ENCODE assay signal across 24 cellular contexts in the genomic region with DNA sequence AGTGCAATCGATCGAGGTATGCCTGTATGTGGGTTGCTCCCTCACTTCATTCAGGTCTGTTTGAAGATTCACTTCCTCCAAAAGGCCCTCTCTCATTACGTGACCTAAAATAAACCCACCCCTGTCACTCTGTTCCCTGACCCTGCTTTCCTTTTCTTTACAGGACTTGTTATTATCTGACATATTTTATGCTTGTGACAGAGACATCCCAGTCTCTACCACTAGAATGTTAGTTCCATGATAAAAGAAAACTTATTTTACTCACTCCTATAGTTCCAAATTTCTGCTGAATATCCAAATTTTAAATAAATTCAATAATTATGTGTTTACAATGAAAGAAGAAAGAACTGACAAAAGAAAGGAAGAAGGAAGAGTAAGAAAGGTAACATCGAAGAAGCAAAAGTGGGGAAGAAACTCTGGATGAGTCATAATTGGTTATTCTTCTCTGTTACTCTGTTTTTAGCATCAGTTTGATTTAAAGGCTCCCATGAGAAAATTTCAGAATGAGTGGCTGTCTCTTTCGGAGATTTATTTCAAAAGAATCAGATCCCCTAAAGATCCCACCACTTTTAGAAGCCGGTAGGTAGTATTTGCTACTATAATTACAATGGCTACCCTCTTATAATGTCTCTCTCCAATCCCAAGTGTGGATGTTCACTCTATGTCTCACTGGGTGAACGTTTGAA. TPM values are rescaled to one million over a fixed set of nuclear protein-coding genes. Genes with fewer than 3 reads are reported as not detected.
DNase-seq lines count a peak whose midpoint lies in the region; ATAC-seq, FAIRE-seq and TF ChIP-seq lines count a peak whose summit lies in the region.
"Had no signal": no experiment of that assay in that cellular context is flagged by ENCODE, and none has a peak within 500 bp of the region (broad histone marks: within the 10 kb centered on the region; RNA-seq: fewer than 3 reads in every experiment).

No MANE protein-coding gene starts in this region.

- H2AFZ ChIP-seq in GM12878 (ENCODE audit: control insufficient read depth, low read depth, low read length): peak overlapping the region; percentile 67

- RAD21 ChIA-PET in GM12878 (lab: Charles Lee; ENCODE audit: unreplicated experiment): interaction anchor here (1.1 to 2.2 kb wide), 3 partner anchors 12 to 49 kb away, joined by 3 to 10 read pairs (median 5); no protein-coding TSS in a partner anchor

- BruUV-seq in GM12878 (replicated peaks; lab: Mats Ljungman, UMichigan): no TSS peak
- no TSS peak for BruUV-seq in MCF 10A (replicated peaks; lab: Mats Ljungman, UMichigan)

- H3K36me3 Mint-ChIP-seq in CD4-positive, alpha-beta memory T cell: peaks cover 0 to 4% of the 10 kb centered on the region in 2 donors
- no peaks in the 10 kb centered on the region for H3K36me3 Mint-ChIP-seq in MCF 10A (ENCODE audit: insufficient read depth, unreplicated experiment)
- no peaks in the 10 kb centered on the region for H3K36me3 Mint-ChIP-seq in osteocyte (ENCODE audit: unreplicated experiment)

- no peak overlapping the region for H3K27ac ChIP-seq in CD4-positive, alpha-beta memory T cell (ENCODE audit: low read depth, low read length)
- H3K27ac ChIP-seq in GM12878 (ENCODE audit: control insufficient read depth, insufficient read depth) (peak overlapping the region; percentile 85), heart left ventricle (no peak overlapping the region)
- H3K27ac ChIP-seq: BLaER1, psoas muscle, SJSA1, tibial nerve had no signal

- POLR2A ChIA-PET in CD4-positive, alpha-beta memory T cell (lab: Charles Lee; ENCODE audit: partially characterized antibody): no interaction called here
- POLR2A ChIA-PET in GM12878 (lab: Charles Lee) (interaction anchor here (1.3 to 1.6 kb wide), 2 partner anchors 11 to 49 kb away, joined by 3 to 4 read pairs; no protein-coding TSS in a partner anchor), MCF 10A (lab: Yijun Ruan, JAX) (no interaction called here)

- H3K79me2 ChIP-seq in GM12878 (ENCODE audit: control insufficient read depth, insufficient read depth, low read length): no peaks in the 10 kb centered on the region

- intact Hi-C loops in CD4-positive, alpha-beta memory T cell (cut with micrococcal nuclease): no loop called here
- intact Hi-C loops in GM12878 (cut with micrococcal nuclease; ENCODE audit: unreplicated experiment): loop anchor here (1.0 to 2.0 kb wide), 2 partner anchors 39 to 51 kb away; no protein-coding TSS in a partner anchor
- intact Hi-C loops in heart left ventricle (cut with DNase I): no loop called here
- intact Hi-C loops in MCF 10A (cut with micrococcal nuclease): no loop called here

- SMC1A ChIA-PET in GM12878 (lab: Charles Lee; ENCODE audit: uncharacterized antibody, unreplicated experiment): interaction anchor here (0.6 to 1.8 kb wide), 10 partner anchors 12 to 102 kb away, joined by 3 to 14 read pairs (median 3); no protein-coding TSS in a partner anchor

- H3K36me3 ChIP-seq in CD4-positive, alpha-beta memory T cell (ENCODE audit: insufficient read depth, low read length): no peaks in the 10 kb centered on the region
- H3K36me3 ChIP-seq in GM12878 (ENCODE audit: control insufficient read depth in 2 of 2, insufficient read depth in 2 of 2, low read length in 1 of 2): no peaks in the 10 kb centered on the region
- H3K36me3 ChIP-seq in heart left ventricle: no peaks in the 10 kb centered on the region
- H3K36me3 ChIP-seq: BLaER1, SJSA1 had no signal

- ATAC-seq in GM12878 (peak; percentile 91), heart left ventricle (no peak)
- ATAC-seq: psoas muscle had no signal

- 19% methylated on average over 7 of the region's 7 CpGs for whole genome bisulfite sequencing in GM12878 (ENCODE audit: insufficient coverage, insufficient replicate concordance, low lambda C conversion rate, missing lambda C conversion rate)
- WGBS in heart left ventricle, 4 donors: 57 to 71% (median 59%) methylated on average over 7 of the region's 7 CpGs

- peaks cover 11 to 20% (median 16%) of the 10 kb centered on the region in 4 donors for H3K4me1 Mint-ChIP-seq in CD4-positive, alpha-beta memory T cell
- H3K4me1 Mint-ChIP-seq in MCF 10A (ENCODE audit: insufficient read depth, unreplicated experiment) (no peaks in the 10 kb centered on the region), osteocyte (ENCODE audit: unreplicated experiment) (no peaks in the 10 kb centered on the region)

- H3K9ac ChIP-seq in GM12878 (ENCODE audit: control insufficient read depth, insufficient read depth, low read length): peak overlapping the region; percentile 35; the same call in 1 of the 2 replicates
- H3K9ac ChIP-seq: BLaER1 had no signal

- no peaks in the 10 kb centered on the region for H3K27me3 ChIP-seq in CD4-positive, alpha-beta memory T cell (ENCODE audit: insufficient read depth, low read length)
- H3K27me3 ChIP-seq in GM12878 (replicated peaks in 1 of 2; ENCODE audit: control insufficient read depth in 2 of 2, insufficient read depth in 2 of 2, low read length in 1 of 2): no peaks in the 10 kb centered on the region
- peaks cover 0 to 33% (median 4%) of the 10 kb centered on the region in 9 donors for H3K27me3 ChIP-seq in heart left ventricle
- H3K27me3 ChIP-seq: BLaER1, SJSA1, tibial nerve had no signal

- H4K20me1 ChIP-seq in GM12878 (ENCODE audit: control insufficient read depth, insufficient read depth): no peaks in the 10 kb centered on the region
- H4K20me1 ChIP-seq: BLaER1 had no signal

- peak; percentile 94 for FAIRE-seq in GM12878 (lab: Jason Lieb, UNC)
- FAIRE-seq: astrocyte, kidney had no signal

- H3K4me1 ChIP-seq in CD4-positive, alpha-beta memory T cell (ENCODE audit: insufficient read depth, low read length): peaks cover 9% of the 10 kb centered on the region
- H3K4me1 ChIP-seq in GM12878 (ENCODE audit: control insufficient read depth, insufficient read depth, low read length) (peaks cover 19% of the 10 kb centered on the region), heart left ventricle (no peaks in the 10 kb centered on the region)
- H3K4me1 ChIP-seq: psoas muscle, SJSA1, tibial nerve had no signal

- TF ChIP-seq CTCF in GM12864 (IDR thresholded peaks at IDR 0.05; ENCODE audit: low read depth, low read length, missing control alignments) (no peak), GM12878 (IDR thresholded peaks at IDR 0.05 in 2 of 3, conservative IDR thresholded peaks at IDR 0.05 in 1 of 3; ENCODE audit: control insufficient read depth in 2 of 3, extremely low read depth in 1 of 3, insufficient read depth in 1 of 3, low read depth in 3 of 3, low read length in 3 of 3) (no peak), heart left ventricle (IDR thresholded peaks at IDR 0.05) (no peak), MCF 10A (IDR thresholded peaks at IDR 0.05; ENCODE audit: unreplicated experiment) (no peak), osteocyte (IDR thresholded peaks at IDR 0.05) (no peak)

- no peak for DNase-seq in CD4-positive, alpha-beta memory T cell
- peak; percentile 48 for DNase-seq in GM12864 (ENCODE audit: low read depth)
- DNase-seq in NOMO-1 (lab: John Stamatoyannopoulos, UW; ENCODE audit: unreplicated experiment in 2 of 2): peak; percentile 32 to 73
- DNase-seq in GM12878 (ENCODE audit: low read depth, low spot score): peak; percentile 73
- no peak for DNase-seq in heart left ventricle
- no peak for DNase-seq in MCF 10A (ENCODE audit: unreplicated experiment)
- no peak for DNase-seq in osteocyte (ENCODE audit: extremely low spot score, unreplicated experiment)
- no peak for DNase-seq in GM19238 (ENCODE audit: insufficient read length, low spot score)
- DNase-seq: activated CD4-positive, alpha-beta T cell treated with anti-CD3 and anti-CD28 coated beads, Interleukin-2, amount 50 U/mL, for 1 hour; DMS53; hypothalamus; kidney; mesenchymal stem cell; NCI-H1930; psoas muscle; T-helper 9 cell had no signal

- TF ChIP-seq POLR2A in GM12878 (IDR thresholded peaks at IDR 0.05; ENCODE audit: low read depth, low read length): no peak
- no peak for TF ChIP-seq POLR2A in heart left ventricle (IDR thresholded peaks at IDR 0.05)

- CTCF ChIA-PET in CD4-positive, alpha-beta memory T cell (lab: Charles Lee; ENCODE audit: partially characterized antibody): no interaction called here
- CTCF ChIA-PET in GM12878 (lab: Yijun Ruan, JAX) (interaction anchor here (1.0 to 2.2 kb wide), 2 partner anchors 12 to 36 kb away, joined by 4 to 7 read pairs; no protein-coding TSS in a partner anchor), MCF 10A (lab: Yijun Ruan, JAX) (no interaction called here)

- peak overlapping the region; percentile 66 for H3K4me2 ChIP-seq in GM12878 (ENCODE audit: control insufficient read depth, insufficient read depth)
- H3K4me2 ChIP-seq: BLaER1 had no signal

- H3K4me3 ChIP-seq in CD4-positive, alpha-beta memory T cell (ENCODE audit: low read length in 2 of 2): no peak overlapping the region
- H3K4me3 ChIP-seq in GM12864 (ENCODE audit: low read depth, low read length): no peak overlapping the region
- H3K4me3 ChIP-seq in GM12878: peak overlapping the region; percentile 44; the same call in 1 of the 2 replicates
- H3K4me3 ChIP-seq in heart left ventricle: no peak overlapping the region
- H3K4me3 ChIP-seq: BLaER1, psoas muscle, SJSA1, tibial nerve had no signal

- no peaks in the 10 kb centered on the region for H3K9me3 ChIP-seq in CD4-positive, alpha-beta memory T cell (ENCODE audit: control insufficient read depth in 1 of 2, low read length in 2 of 2)
- H3K9me3 ChIP-seq in GM12878 (replicated peaks; ENCODE audit: control insufficient read depth, insufficient read depth, low read length): no peaks in the 10 kb centered on the region; the same call in 1 of the 3 replicates
- peaks cover 0 to 7% (median 0%) of the 10 kb centered on the region in 12 donors for H3K9me3 ChIP-seq in heart left ventricle
- H3K9me3 ChIP-seq: BLaER1, psoas muscle, SJSA1 had no signal

- H3K9me3 Mint-ChIP-seq in CD4-positive, alpha-beta memory T cell: peaks cover 0 to 2% (median 0%) of the 10 kb centered on the region in 8 donors
- no peaks in the 10 kb centered on the region for H3K9me3 Mint-ChIP-seq in MCF 10A (ENCODE audit: unreplicated experiment)
- H3K9me3 Mint-ChIP-seq in osteocyte (ENCODE audit: unreplicated experiment): no peaks in the 10 kb centered on the region

- in situ Hi-C loops in GM12878 (cut with MboI): no loop called here

- no peak for TF ChIP-seq RAD21 in GM12878 (IDR thresholded peaks at IDR 0.05; ENCODE audit: insufficient read depth, low read depth, low read length)

- peak; percentile 42 to 50; a peak in 1 of 4 replicates for TF ChIP-seq EP300 in GM12878 (IDR thresholded peaks at IDR 0.05; ENCODE audit: borderline replicate concordance in 1 of 2, control insufficient read depth in 1 of 2, low read depth in 2 of 2, low read length in 2 of 2)

- H3K27ac Mint-ChIP-seq in CD4-positive, alpha-beta memory T cell: peak overlapping the region in 2 of 7 donors; percentile 5 to 14
- H3K27ac Mint-ChIP-seq in MCF 10A (ENCODE audit: low read depth, unreplicated experiment) (no peak overlapping the region), osteocyte (ENCODE audit: unreplicated experiment) (no peak overlapping the region)

- peaks cover 0 to 4% of the 10 kb centered on the region in 2 donors for H3K27me3 Mint-ChIP-seq in CD4-positive, alpha-beta memory T cell
- H3K27me3 Mint-ChIP-seq in MCF 10A (ENCODE audit: insufficient read depth, unreplicated experiment) (peaks cover 90% of the 10 kb centered on the region), osteocyte (ENCODE audit: unreplicated experiment) (peaks cover 68% of the 10 kb centered on the region)

- H3K4me3 Mint-ChIP-seq in CD4-positive, alpha-beta memory T cell: peak overlapping the region in 6 of 8 donors; percentile 7 to 45 (median 36)
- H3K4me3 Mint-ChIP-seq in MCF 10A (ENCODE audit: unreplicated experiment): no peak overlapping the region
- H3K4me3 Mint-ChIP-seq in osteocyte (ENCODE audit: unreplicated experiment): no peak overlapping the region

RNA-seq across cellular contexts. Expression of gene ENTHD1, which starts 33.5 kb away (rescaled TPM):
- under 1 TPM; 0.26 to 0.47 TPM for total RNA-seq in CD4-positive, alpha-beta memory T cell
- under 1 TPM; 0.10 to 0.14 TPM for polyA plus RNA-seq in CD4-positive, alpha-beta memory T cell
- total RNA-seq in GM12878 (2013; cell fraction: nucleolus; rRNA removed): 1.5 and 1.9 TPM in 2 replicates
- total RNA-seq in GM12878 (2014; rRNA removed): 0.11 and 0.23 TPM in 2 replicates
- 0.22 and 0.28 TPM in 2 replicates for total RNA-seq in GM12878 (2014; rRNA removed; fragmentation: Illumina TruSeq; extraction: Trizol)
- 0.15 and 0.21 TPM in 2 replicates for total RNA-seq in GM12878 (2021)
- polyA plus RNA-seq in GM12878 (2011; ENCODE audit: low read depth): not detected
- 0.52 and 0.73 TPM in 2 replicates for polyA plus RNA-seq in GM12878 (2011; rRNA removed)
- polyA plus RNA-seq in GM12878 (2011; cell fraction: cytosol; rRNA removed): 0.13 and 0.16 TPM in 2 replicates
- polyA plus RNA-seq in GM12878 (2011; cell fraction: nucleus; rRNA removed): 0.12 and 0.21 TPM in 2 replicates
- polyA plus RNA-seq in GM12878 (2012): 0.08 TPM in 1 of 2 replicates, not detected in the other
- polyA plus RNA-seq in GM12878 (2014; fragmentation: Illumina TruSeq; extraction: Trizol): 0.13 and 0.49 TPM in 2 replicates
- under 1 TPM; 0.13 to 0.24 TPM for polyA plus RNA-seq in GM12878 (2014; fragmentation: Nextera tagmentation; extraction: Ambion mirVana)
- 0.09 TPM in 2 replicates for polyA plus RNA-seq in GM12878 (2014; rRNA removed)
- under 1 TPM in 1 of 2 experiments, not detected in 1; 0.21 TPM for polyA plus RNA-seq in GM12878 (2016; fragmentation: Nextera tagmentation; extraction: Ambion mirVana)
- polyA minus RNA-seq in GM12878 (2011; rRNA and poly(A)+ RNA removed): 0.26 and 0.37 TPM in 2 replicates
- not detected in 2 replicates for polyA minus RNA-seq in GM12878 (2011; cell fraction: cytosol; rRNA and poly(A)+ RNA removed)
- 0.36 and 0.77 TPM in 2 replicates for polyA minus RNA-seq in GM12878 (2011; cell fraction: nucleus; rRNA and poly(A)+ RNA removed)
- not detected for total RNA-seq in heart left ventricle
- polyA plus RNA-seq in heart left ventricle: not detected
- not detected in 2 replicates for total RNA-seq in MCF 10A (2022)
- not detected in 2 replicates for total RNA-seq in osteocyte
- total RNA-seq: astrocyte, chondrocyte, kidney, NCI-H460, OCI-LY7, psoas muscle, SJSA1 had no signal
- polyA plus RNA-seq: neural cell, psoas muscle had no signal

RNA-seq across cellular contexts. Expression of gene GRAP2, which starts 40.8 kb away (rescaled TPM):
- 100 to 1,000 TPM; 134 to 140 TPM for total RNA-seq in CD4-positive, alpha-beta memory T cell
- 10 to 100 TPM; 53.1 to 86.7 TPM for polyA plus RNA-seq in CD4-positive, alpha-beta memory T cell
- total RNA-seq in GM12878 (2013; cell fraction: nucleolus; rRNA removed): 205 and 218 TPM in 2 replicates
- total RNA-seq in GM12878 (2014; rRNA removed) (61.0 and 68.1 TPM in 2 replicates), GM12878 (2014; rRNA removed; fragmentation: Illumina TruSeq; extraction: Trizol) (30.2 and 31.6 TPM in 2 replicates), GM12878 (2021) (68.8 and 77.8 TPM in 2 replicates), heart left ventricle (1 to 10 TPM in 4 of 9 donors, under 1 TPM in 4, not detected in 1; 0.24 to 5.0 (median 1.2) TPM), MCF 10A (2022) (0.12 TPM in 1 of 2 replicates, not detected in the other), osteocyte (not detected in 2 replicates)
- 9.7 TPM for polyA plus RNA-seq in GM12878 (2011; ENCODE audit: low read depth)
- polyA plus RNA-seq in GM12878 (2011; rRNA removed) (59.1 and 79.1 TPM in 2 replicates), GM12878 (2014; fragmentation: Illumina TruSeq; extraction: Trizol) (30.1 and 37.5 TPM in 2 replicates), GM12878 (2014; fragmentation: Nextera tagmentation; extraction: Ambion mirVana) (1 to 10 TPM; 3.3 to 5.4 TPM), GM12878 (2014; rRNA removed) (63.7 and 65.8 TPM in 2 replicates), GM12878 (2016; fragmentation: Nextera tagmentation; extraction: Ambion mirVana) (10 to 100 TPM; 59.0 to 60.2 TPM), heart left ventricle (under 1 TPM; 0.30 to 0.57 TPM)
- 101 and 123 TPM in 2 replicates for polyA plus RNA-seq in GM12878 (2011; cell fraction: cytosol; rRNA removed)
- polyA plus RNA-seq in GM12878 (2011; cell fraction: nucleus; rRNA removed): 141 and 178 TPM in 2 replicates
- polyA plus RNA-seq in GM12878 (2012): 22.0 and 26.1 TPM in 2 replicates
- polyA minus RNA-seq in GM12878 (2011; rRNA and poly(A)+ RNA removed): 62.8 and 82.6 TPM in 2 replicates
- 25.3 and 35.1 TPM in 2 replicates for polyA minus RNA-seq in GM12878 (2011; cell fraction: cytosol; rRNA and poly(A)+ RNA removed)
- polyA minus RNA-seq in GM12878 (2011; cell fraction: nucleus; rRNA and poly(A)+ RNA removed): 39.8 and 66.1 TPM in 2 replicates
- total RNA-seq: chondrocyte, OCI-LY7 had no signal

Comparison
In these comparisons a context has a peak if more than half of its experiments do, and no peak if none do; other contexts are left out.
1. DNase-seq: peak in GM12864 (single experiment), NOMO-1 (2 of 2) and GM12878 (single experiment); none in CD4-positive, alpha-beta memory T cell (0 of 5), heart left ventricle (0 of 5), MCF 10A (single experiment), osteocyte (single experiment) and GM19238 (single experiment).
2. H3K4me3 Mint-ChIP-seq: peak in CD4-positive, alpha-beta memory T cell (6 of 8); none in MCF 10A (single experiment) and osteocyte (single experiment).
3. RNA of gene GRAP2, which starts 40.8 kb away (total RNA-seq): 134 to 140 TPM in CD4-positive, alpha-beta memory T cell and 30.2 to 218 TPM in GM12878; 0.24 to 5.0 TPM in heart left ventricle, 0.12 TPM in MCF 10A and not detected in osteocyte; every median in the first group is over 4 times any median in the second.